ENCODE assay signal across 9 cellular contexts in genomic region chr1:172357753-172358152, GRCh38.
DNase-seq lines count a peak whose midpoint lies in the region; ATAC-seq and TF ChIP-seq lines count a peak whose summit lies in the region.
"Had no signal": no experiment of that assay in that cellular context is flagged by ENCODE, and none has a peak within 500 bp of the region (broad histone marks: within the 10 kb centered on the region; RNA-seq: fewer than 3 reads in every experiment).

No MANE protein-coding gene starts in this region.

- H3K4me3 ChIP-seq in heart right ventricle (peak overlapping the region in 5 of 10 donors; percentile 3 to 27 (median 9)), adipocyte (ENCODE audit: low read length) (peak overlapping the region; percentile 77), mesodermal cell (ENCODE audit: extremely low read depth, insufficient read depth, low read length, poor library complexity, severe bottlenecking) (no peak overlapping the region), vagina (peak overlapping the region in 1 of 2 donors; percentile 10)
- H3K4me3 ChIP-seq: HAP-1 had no signal

- TF ChIP-seq CTCF in heart right ventricle (IDR thresholded peaks at IDR 0.05) (no peak), vagina (IDR thresholded peaks at IDR 0.05) (no peak)

- H3K27me3 ChIP-seq in heart right ventricle (no peaks in the 10 kb centered on the region), adipocyte (replicated peaks; ENCODE audit: control insufficient read depth, insufficient read depth, low read length) (no peaks in the 10 kb centered on the region), vagina (no peaks in the 10 kb centered on the region)

- ATAC-seq in heart right ventricle = peak in 3 of 8 donors; percentile 8 to 27 (median 22)
- ATAC-seq in Right ventricle myocardium inferior = no peak
- no peak for ATAC-seq in left lobe of liver
- no peak for ATAC-seq in HG02973 (IDR thresholded peaks at IDR 0.05; ENCODE audit: unreplicated experiment)

- peak overlapping the region; percentile 79 for H3K9ac ChIP-seq in adipocyte (ENCODE audit: low read length)

- 66 to 80% methylated on average over 1 of the region's 1 CpG for WGBS in heart right ventricle, 2 donors
- WGBS in mesodermal cell (ENCODE audit: insufficient coverage in 2 of 2), 2 experiments = no CpG with 5 or more reads among the region's 1 CpG

- DNase-seq in heart right ventricle (no peak), Right ventricle myocardium inferior (ENCODE audit: missing footprints) (no peak), adipocyte (ENCODE audit: low read depth) (peak; percentile 12), vagina (ENCODE audit: extremely low spot score in 2 of 2) (no peak), left lobe of liver (ENCODE audit: low spot score) (no peak), activated gamma-delta T cell treated with Interleukin-2 at 50 U/mL for 16 hours (no peak)

- peak overlapping the region; percentile 53 to 88 (median 82) for H3K27ac ChIP-seq in heart right ventricle
- peak overlapping the region; percentile 92 for H3K27ac ChIP-seq in mesodermal cell (ENCODE audit: low read depth, low read length, severe bottlenecking)
- H3K27ac ChIP-seq in vagina = peak overlapping the region; percentile 68

- no peak for TF ChIP-seq POLR2A in vagina (IDR thresholded peaks at IDR 0.05)

- H3K9me3 ChIP-seq in heart right ventricle (no peaks in the 10 kb centered on the region), adipocyte (ENCODE audit: control insufficient read depth, low read length) (no peaks in the 10 kb centered on the region), mesodermal cell (ENCODE audit: control insufficient read depth, low read length) (no peaks in the 10 kb centered on the region), vagina (no peaks in the 10 kb centered on the region)
- H3K9me3 ChIP-seq: HAP-1 had no signal

- intact Hi-C loops in heart right ventricle (cut with DNase I) = loop anchor here in 2 of 10 donors (5.0 kb wide), 1 partner anchor 40 kb away; no protein-coding TSS in a partner anchor
- intact Hi-C loops in Right ventricle myocardium inferior (cut with DNase I) = loop anchor here (5.0 kb wide), 1 partner anchor 40 kb away; no protein-coding TSS in a partner anchor
- intact Hi-C loops in vagina (cut with DNase I) = no loop called here

- H3K36me3 ChIP-seq in heart right ventricle (no peaks in the 10 kb centered on the region), adipocyte (ENCODE audit: control insufficient read depth, insufficient read depth, low read length, severe bottlenecking) (no peaks in the 10 kb centered on the region), mesodermal cell (ENCODE audit: control insufficient read depth, insufficient read depth, low read length) (no peaks in the 10 kb centered on the region), vagina (no peaks in the 10 kb centered on the region)
- H3K36me3 ChIP-seq: HAP-1 had no signal

- H3K4me1 ChIP-seq in heart right ventricle (peaks cover 8 to 59% (median 49%) of the 10 kb centered on the region in 9 donors), adipocyte (ENCODE audit: control insufficient read depth, insufficient read depth, low read length) (peaks cover 51% of the 10 kb centered on the region), mesodermal cell (ENCODE audit: control insufficient read depth, insufficient read depth, low read length, poor library complexity, severe bottlenecking) (peaks cover 52% of the 10 kb centered on the region), vagina (peaks cover 41% of the 10 kb centered on the region)
